19 cellular contexts compared by ENCODE assay signal in genomic region chr14:52429451-52429850, GRCh38.
"Had no signal": no experiment of that assay in that cellular context is flagged by ENCODE, and none has a peak within 500 bp of the region (broad histone marks: within the 10 kb centered on the region; RNA-seq: fewer than 3 reads in every experiment).

No MANE protein-coding gene starts in this region.

- DNase-seq: KBM-7, MG63, NCI-H1092, NCI-H1105 treated with DMSO at 0.1 percent for 48 hours, NCI-H1417 treated with DMSO at 0.1 percent for 48 hours, NCI-H146, NCI-H1694 treated with DMSO at 0.1 percent for 48 hours, NCI-H1930, NCI-H2081, NCI-H2107, NCI-H2227 treated with DMSO at 0.1 percent for 48 hours, NCI-H524 treated with DMSO at 0.1 percent for 48 hours, NCI-H69, NCI-H774, RPMI8226, SIG-M5 had no signal

- H3K4me1 ChIP-seq: SJSA1 had no signal

- H3K36me3 ChIP-seq: MG63, SJSA1 had no signal

- H3K9me3 ChIP-seq: MG63, SJSA1 had no signal

- ATAC-seq: Right ventricle myocardium inferior had no signal

- H3K4me3 ChIP-seq: MG63, SJSA1, SK-N-MC had no signal

- H3K27ac ChIP-seq: SJSA1, SK-N-MC had no signal

- H3K27me3 ChIP-seq: MG63, SJSA1 had no signal
